Comparison of ENCODE assay signal across 10 cellular contexts in the genomic region with DNA sequence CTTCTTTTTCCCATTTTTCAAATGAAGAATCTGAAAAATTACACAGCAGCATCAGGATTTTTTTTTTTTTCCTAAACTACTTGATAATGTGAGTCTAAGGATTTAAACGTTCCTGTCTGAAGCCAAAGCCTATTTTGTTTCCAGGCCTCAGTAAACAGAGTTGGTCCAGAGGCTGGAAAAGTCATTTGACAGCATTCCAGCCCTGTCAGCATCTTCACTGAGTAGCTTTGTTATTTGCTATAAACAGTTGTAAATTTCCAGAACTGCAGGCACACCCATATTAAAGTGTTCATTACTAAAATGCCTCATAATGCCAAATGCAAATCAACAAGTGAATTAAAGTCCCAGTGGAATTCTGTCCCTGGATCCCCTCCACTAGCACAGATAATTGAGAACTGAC. TPM values are rescaled to one million over a fixed set of nuclear protein-coding genes. Genes with fewer than 3 reads are reported as not detected.
DNase-seq lines count a peak whose midpoint lies in the region; ATAC-seq and TF ChIP-seq lines count a peak whose summit lies in the region.
"Had no signal": no experiment of that assay in that cellular context is flagged by ENCODE, and none has a peak within 500 bp of the region (broad histone marks: within the 10 kb centered on the region; RNA-seq: fewer than 3 reads in every experiment).

No MANE protein-coding gene starts in this region.

- no peak for ATAC-seq in psoas muscle
- no peak for ATAC-seq in HG02623 (IDR thresholded peaks at IDR 0.05; ENCODE audit: unreplicated experiment)
- no peak for ATAC-seq in right lobe of liver

- no peaks in the 10 kb centered on the region for H3K27me3 ChIP-seq in ascending aorta
- H3K27me3 ChIP-seq in right atrium auricular region: no peaks in the 10 kb centered on the region
- no peaks in the 10 kb centered on the region for H3K27me3 ChIP-seq in psoas muscle (ENCODE audit: insufficient read depth in 3 of 3, low read length in 2 of 3)
- H3K27me3 ChIP-seq in right lobe of liver: no peaks in the 10 kb centered on the region
- H3K27me3 ChIP-seq: neutrophil had no signal

- H3K27ac ChIP-seq in ascending aorta (peak overlapping the region; percentile 66 to 75), right atrium auricular region (peak overlapping the region; percentile 72 to 73), psoas muscle (peak overlapping the region; percentile 73), right lobe of liver (no peak overlapping the region)
- H3K27ac ChIP-seq: neutrophil had no signal

- WGBS in psoas muscle, 3 donors: 0 to 9% (median 8%) methylated on average over 1 of the region's 1 CpG
- 10% methylated on average over 1 of the region's 1 CpG for WGBS in right lobe of liver (ENCODE audit: insufficient coverage, low coverage, low lambda C conversion rate, missing lambda C conversion rate)

- H3K4me1 ChIP-seq in ascending aorta (peaks cover 0 to 53% of the 10 kb centered on the region in 2 donors), right atrium auricular region (peaks cover 0 to 79% of the 10 kb centered on the region in 2 donors), psoas muscle (peaks cover 58% of the 10 kb centered on the region), right lobe of liver (peaks cover 0 to 10% (median 2%) of the 10 kb centered on the region in 4 donors)

- intact Hi-C loops in ascending aorta (cut with DNase I): loop anchor here (2.0 kb wide), 1 partner anchor 34 kb away; no protein-coding TSS in a partner anchor
- intact Hi-C loops in psoas muscle (cut with DNase I): no loop called here
- intact Hi-C loops in right lobe of liver (cut with DNase I): no loop called here

- no peak overlapping the region for H3K4me3 ChIP-seq in ascending aorta
- H3K4me3 ChIP-seq in right atrium auricular region: no peak overlapping the region
- H3K4me3 ChIP-seq in psoas muscle: no peak overlapping the region
- H3K4me3 ChIP-seq in right lobe of liver: no peak overlapping the region

- DNase-seq in AG20443 (ENCODE audit: low spot score): peak; percentile 32
- DNase-seq in ascending aorta (ENCODE audit: low spot score in 2 of 2): no peak
- no peak for DNase-seq in right atrium auricular region (ENCODE audit: low spot score)
- DNase-seq in psoas muscle: no peak
- DNase-seq in activated naive CD4-positive, alpha-beta T cell treated with Interleukin-2 at 50 U/mL for 16 hours: no peak
- DNase-seq in right lobe of liver: no peak
- DNase-seq in AML-193 (lab: John Stamatoyannopoulos, UW): no peak
- DNase-seq: activated CD4-positive, alpha-beta memory T cell treated with anti-CD3 and anti-CD28 coated beads, Interleukin-2, amount 10 ng/mL, durations not matched to agents 7 days and 5 days had no signal

- TF ChIP-seq POLR2A in right lobe of liver (IDR thresholded peaks at IDR 0.05): no peak

- no peaks in the 10 kb centered on the region for H3K9me3 ChIP-seq in ascending aorta
- no peaks in the 10 kb centered on the region for H3K9me3 ChIP-seq in right atrium auricular region
- H3K9me3 ChIP-seq in psoas muscle: no peaks in the 10 kb centered on the region
- no peaks in the 10 kb centered on the region for H3K9me3 ChIP-seq in right lobe of liver
- H3K9me3 ChIP-seq: neutrophil had no signal

- H3K36me3 ChIP-seq in ascending aorta (no peaks in the 10 kb centered on the region), right atrium auricular region (no peaks in the 10 kb centered on the region), psoas muscle (ENCODE audit: insufficient read depth in 1 of 2, low read depth in 1 of 2) (no peaks in the 10 kb centered on the region), right lobe of liver (no peaks in the 10 kb centered on the region)
- H3K36me3 ChIP-seq: neutrophil had no signal

- TF ChIP-seq CTCF in ascending aorta (IDR thresholded peaks at IDR 0.05) (no peak), right atrium auricular region (IDR thresholded peaks at IDR 0.05) (no peak), psoas muscle (IDR thresholded peaks at IDR 0.05) (no peak), right lobe of liver (IDR thresholded peaks at IDR 0.05) (no peak)

RNA-seq across cellular contexts. Expression of a gene that starts 35.5 kb away (rescaled TPM):
- total RNA-seq in ascending aorta (43.0 TPM), right atrium auricular region (10 to 100 TPM; 51.4 to 81.3 TPM), psoas muscle (10 to 100 TPM; 24.0 to 40.9 (median 27.0) TPM), right lobe of liver (10 to 100 TPM; 21.6 to 31.6 (median 25.3) TPM)
- polyA plus RNA-seq in psoas muscle: 10 to 100 TPM in 1 of 3 donors, 1 to 10 TPM in 2; 6.2 to 18.1 (median 7.3) TPM

Comparison
In these comparisons a context has a peak if more than half of its experiments do, and no peak if none do; other contexts are left out.
1. H3K27ac ChIP-seq: peak in ascending aorta (2 of 2), right atrium auricular region (2 of 2) and psoas muscle (single experiment); none in right lobe of liver (0 of 3).